ENCODE assay signal across 13 cellular contexts in genomic region chr4:107689912-107690587, GRCh38. TPM values are rescaled to one million over a fixed set of nuclear protein-coding genes. Genes with fewer than 3 reads are reported as not detected.
DNase-seq lines count a peak whose midpoint lies in the region; ATAC-seq, FAIRE-seq and TF ChIP-seq lines count a peak whose summit lies in the region.
"Had no signal": no experiment of that assay in that cellular context is flagged by ENCODE, and none has a peak within 500 bp of the region (broad histone marks: within the 10 kb centered on the region; RNA-seq: fewer than 3 reads in every experiment).

No MANE protein-coding gene starts in this region.

- intact Hi-C loops in K562 (cut with micrococcal nuclease) = no loop called here
- intact Hi-C loops in adrenal gland (cut with DNase I) = no loop called here
- intact Hi-C loops in activated naive CD4-positive, alpha-beta T cell treated with anti-CD3 and anti-CD28 coated beads for 36 hours (cut with micrococcal nuclease) = loop anchor here (1.0 kb wide), 1 partner anchor 30 kb away; the partner anchor contains the start of gene PAPSS1

- CTCF ChIA-PET in K562 (lab: Yijun Ruan, JAX; ENCODE audit: low intra/inter-chr PET ratio) = interaction anchor here (0.6 kb wide), 2 partner anchors 32 to 479 kb away, joined by 4 to 5 read pairs; partner anchors contain the start of gene LEF1
- CTCF ChIA-PET in activated naive CD4-positive, alpha-beta T cell treated with anti-CD3 and anti-CD28 coated beads for 36 hours (lab: Charles Lee) = no interaction called here

- no peaks in the 10 kb centered on the region for H3K79me2 ChIP-seq in K562 (ENCODE audit: control insufficient read depth, insufficient read depth, low read length)

- no peaks in the 10 kb centered on the region for H3K9me3 Mint-ChIP-seq in activated naive CD4-positive, alpha-beta T cell treated with anti-CD3 and anti-CD28 coated beads for 36 hours
- H3K9me3 Mint-ChIP-seq: memory B cell had no signal

- H3K4me1 Mint-ChIP-seq in activated naive CD4-positive, alpha-beta T cell treated with anti-CD3 and anti-CD28 coated beads for 36 hours (ENCODE audit: low read depth) = no peaks in the 10 kb centered on the region

- H3K4me2 ChIP-seq in K562 (ENCODE audit: insufficient read depth, low read length) = no peak overlapping the region

- BruUV-seq in K562 (replicated peaks; lab: Mats Ljungman, UMichigan) = no TSS peak

- no peak overlapping the region for H2AFZ ChIP-seq in K562 (ENCODE audit: low read depth, low read length)

- H3K9me3 ChIP-seq in K562 (replicated peaks; ENCODE audit: control insufficient read depth, insufficient read depth, low read depth, low read length) (no peaks in the 10 kb centered on the region), adrenal gland (replicated peaks in 1 of 3) (no peaks in the 10 kb centered on the region)
- H3K9me3 ChIP-seq: thyroid gland had no signal

- no peaks in the 10 kb centered on the region for H3K9me1 ChIP-seq in K562 (ENCODE audit: control insufficient read depth, insufficient read depth, low read length)

- peaks cover 15% of the 10 kb centered on the region for H3K36me3 Mint-ChIP-seq in activated naive CD4-positive, alpha-beta T cell treated with anti-CD3 and anti-CD28 coated beads for 36 hours (ENCODE audit: low read depth)

- TF ChIP-seq EP300 in K562 (IDR thresholded peaks at IDR 0.05; ENCODE audit: low read length) = no peak

- no peak overlapping the region for H3K4me3 ChIP-seq in K562
- H3K4me3 ChIP-seq in adrenal gland = no peak overlapping the region
- H3K4me3 ChIP-seq: SK-N-MC, thyroid gland had no signal

- WGBS in K562 (ENCODE audit: insufficient coverage, low coverage, missing lambda C conversion rate) = 84% methylated on average over 2 of the region's 2 CpGs
- 93 to 98% (median 95%) methylated on average over 2 of the region's 2 CpGs for WGBS in adrenal gland, 4 donors

- H3K27me3 Mint-ChIP-seq in activated naive CD4-positive, alpha-beta T cell treated with anti-CD3 and anti-CD28 coated beads for 36 hours (ENCODE audit: low read depth) = no peaks in the 10 kb centered on the region
- H3K27me3 Mint-ChIP-seq: memory B cell had no signal

- no peak for DNase-seq in K562 (ENCODE audit: extremely low read depth in 1 of 4, low spot score in 3 of 4)
- DNase-seq in omental fat pad (ENCODE audit: low spot score) = no peak
- no peak for DNase-seq in adrenal gland
- no peak for DNase-seq in NCI-H1436 treated with DMSO at 0.1 percent for 48 hours (lab: John Stamatoyannopoulos, UW)
- no peak for DNase-seq in stimulated activated CD4-positive, alpha-beta T cell treated with anti-CD3 and anti-CD28 coated beads, Interleukin-4, amount 100 ng/mL, for 24 hours
- DNase-seq in activated naive CD4-positive, alpha-beta T cell treated with anti-CD3 and anti-CD28 coated beads for 36 hours = no peak
- DNase-seq: effector memory CD4-positive, alpha-beta T cell; thyroid gland had no signal

- no peak overlapping the region for H3K27ac Mint-ChIP-seq in activated naive CD4-positive, alpha-beta T cell treated with anti-CD3 and anti-CD28 coated beads for 36 hours
- H3K27ac Mint-ChIP-seq: memory B cell had no signal

- no peak for TF ChIP-seq RAD21 in K562 (CRISPR knock-in tag; conservative IDR thresholded peaks at IDR 0.05 in 1 of 2, IDR thresholded peaks at IDR 0.05 in 1 of 2)

- peaks cover 14% of the 10 kb centered on the region; the same call in 2 of the 3 replicates for H3K36me3 ChIP-seq in K562 (ENCODE audit: control insufficient read depth, insufficient read depth, low read length)
- H3K36me3 ChIP-seq in adrenal gland (replicated peaks in 1 of 2) = no peaks in the 10 kb centered on the region
- H3K36me3 ChIP-seq: thyroid gland had no signal

- no peak overlapping the region for H3K9ac ChIP-seq in K562 (ENCODE audit: insufficient read depth in 1 of 2, low read depth in 2 of 2, low read length in 2 of 2)

- no peak for FAIRE-seq in K562 (lab: Jason Lieb, UNC)
- FAIRE-seq: H1 had no signal

- H3K4me1 ChIP-seq in K562 (replicated peaks in 1 of 2; ENCODE audit: control insufficient read depth in 2 of 2, insufficient read depth in 2 of 2, low read length in 2 of 2) (peaks cover 0 to 11% of the 10 kb centered on the region in 2 experiments; a peak in 2 of 5 replicates), adrenal gland (replicated peaks in 1 of 2) (no peaks in the 10 kb centered on the region)
- H3K4me1 ChIP-seq: thyroid gland had no signal

- H3K27ac ChIP-seq in K562 (ENCODE audit: extremely low read depth, low read depth, low read length) (no peak overlapping the region), adrenal gland (no peak overlapping the region)
- H3K27ac ChIP-seq: SK-N-MC, thyroid gland had no signal

- peak; percentile 83 for ATAC-seq in GM18520 (IDR thresholded peaks at IDR 0.05; ENCODE audit: unreplicated experiment)
- peak; percentile 74 for ATAC-seq in HG03378 (IDR thresholded peaks at IDR 0.05; ENCODE audit: unreplicated experiment)
- ATAC-seq in K562 = no peak
- ATAC-seq in omental fat pad (ENCODE audit: low FRiP score) = peak; percentile 73

- no peaks in the 10 kb centered on the region for H4K20me1 ChIP-seq in K562 (replicated peaks; ENCODE audit: control insufficient read depth, insufficient read depth, low read length)

- TF ChIP-seq CTCF in K562 (IDR thresholded peaks at IDR 0.05 in 2 of 3, conservative IDR thresholded peaks at IDR 0.05 in 1 of 3; ENCODE audit: insufficient read depth in 2 of 3, low read depth in 1 of 3, low read length in 3 of 3) (no peak), omental fat pad (IDR thresholded peaks at IDR 0.05) (no peak), adrenal gland (IDR thresholded peaks at IDR 0.05) (no peak)

- TF ChIP-seq POLR2A in K562 (conservative IDR thresholded peaks at IDR 0.05) = no peak
- no peak for TF ChIP-seq POLR2A in adrenal gland (IDR thresholded peaks at IDR 0.05)

- in situ Hi-C loops in K562 (cut with MboI) = no loop called here

- POLR2A ChIA-PET in K562 (lab: Yijun Ruan, JAX) = no interaction called here

- H3K27me3 ChIP-seq in K562 (ENCODE audit: control insufficient read depth in 2 of 2, insufficient read depth in 2 of 2, low read length in 2 of 2) = no peaks in the 10 kb centered on the region
- H3K27me3 ChIP-seq in adrenal gland = no peaks in the 10 kb centered on the region
- H3K27me3 ChIP-seq: thyroid gland had no signal

- no peak overlapping the region for H3K4me3 Mint-ChIP-seq in activated naive CD4-positive, alpha-beta T cell treated with anti-CD3 and anti-CD28 coated beads for 36 hours
- H3K4me3 Mint-ChIP-seq: memory B cell had no signal

TF ChIP-seq in K562, 482 proteins besides CTCF, POLR2A, EP300 and RAD21:
- TF ChIP-seq ATF3 (IDR thresholded peaks at IDR 0.05) (peak; percentile 51), ATF3 (CRISPR knock-in tag; conservative IDR thresholded peaks at IDR 0.05) (no peak), THRAP3 (IDR thresholded peaks at IDR 0.05; ENCODE audit: borderline replicate concordance) (no peak), ZNF263 (CRISPR knock-in tag; IDR thresholded peaks at IDR 0.05; ENCODE audit: borderline replicate concordance) (no peak), GATAD2A (IDR thresholded peaks at IDR 0.05) (no peak), LCOR (CRISPR knock-in tag; IDR thresholded peaks at IDR 0.05) (no peak), DPF2 (IDR thresholded peaks at IDR 0.05) (no peak)

RNA-seq across cellular contexts. Expression of gene PAPSS1, which starts 30.0 kb away (rescaled TPM):
- total RNA-seq in K562 (2011; cell fraction: chromatin; rRNA removed; ENCODE audit: low replicate concordance) = 12.8 and 15.1 TPM in 2 replicates
- total RNA-seq in K562 (2011; cell fraction: nucleolus; rRNA removed) = 6.0 and 7.2 TPM in 2 replicates
- 10.0 and 11.5 TPM in 2 replicates for total RNA-seq in K562 (2011; cell fraction: nucleoplasm; rRNA removed)
- total RNA-seq in K562 (2014; rRNA removed) = 21.1 and 25.4 TPM in 2 replicates
- total RNA-seq in K562 (2014; rRNA removed; fragmentation: Illumina TruSeq; extraction: Trizol) = 38.5 and 40.1 TPM in 2 replicates
- 43.2 and 46.3 TPM in 2 replicates for total RNA-seq in K562 (2015; rRNA removed; fragmentation: Illumina TruSeq; extraction: Trizol)
- total RNA-seq in K562 (2021) = 32.1 and 35.0 TPM in 2 replicates
- polyA plus RNA-seq in K562 (2011; rRNA removed) = 50.4 and 71.7 TPM in 2 replicates
- polyA plus RNA-seq in K562 (2011; cell fraction: cytosol; rRNA removed) = 19.6 and 57.1 TPM in 2 replicates
- 19.9 and 48.8 TPM in 2 replicates for polyA plus RNA-seq in K562 (2011; cell fraction: nucleus; rRNA removed)
- polyA plus RNA-seq in K562 (2012) = 49.9 and 59.4 TPM in 2 replicates
- polyA plus RNA-seq in K562 (2014; fragmentation: Illumina TruSeq; extraction: Trizol) = 35.1 and 41.9 TPM in 2 replicates
- polyA plus RNA-seq in K562 (2014; fragmentation: Nextera tagmentation; extraction: Ambion mirVana) = 10 to 100 TPM; 47.0 to 53.9 TPM
- polyA plus RNA-seq in K562 (2014; rRNA removed) = 29.4 and 39.3 TPM in 2 replicates
- polyA minus RNA-seq in K562 (2011; rRNA and poly(A)+ RNA removed) = 59.5 and 115 TPM in 2 replicates
- 20.5 and 26.2 TPM in 2 replicates for polyA minus RNA-seq in K562 (2011; cell fraction: cytosol; rRNA and poly(A)+ RNA removed)
- 16.0 and 48.9 TPM in 2 replicates for polyA minus RNA-seq in K562 (2011; cell fraction: nucleus; rRNA and poly(A)+ RNA removed)
- total RNA-seq in omental fat pad = 10 to 100 TPM; 29.4 to 41.5 (median 37.6) TPM
- 10 to 100 TPM; 13.6 to 22.6 (median 18.3) TPM for total RNA-seq in adrenal gland
- polyA plus RNA-seq in adrenal gland = 10 to 100 TPM; 13.1 to 16.7 (median 16.5) TPM
- 10 to 100 TPM; 28.7 to 29.1 TPM for total RNA-seq in activated naive CD4-positive, alpha-beta T cell treated with anti-CD3 and anti-CD28 coated beads for 36 hours
